Comparison of ENCODE assay signal across 2 cellular contexts in the genomic region with DNA sequence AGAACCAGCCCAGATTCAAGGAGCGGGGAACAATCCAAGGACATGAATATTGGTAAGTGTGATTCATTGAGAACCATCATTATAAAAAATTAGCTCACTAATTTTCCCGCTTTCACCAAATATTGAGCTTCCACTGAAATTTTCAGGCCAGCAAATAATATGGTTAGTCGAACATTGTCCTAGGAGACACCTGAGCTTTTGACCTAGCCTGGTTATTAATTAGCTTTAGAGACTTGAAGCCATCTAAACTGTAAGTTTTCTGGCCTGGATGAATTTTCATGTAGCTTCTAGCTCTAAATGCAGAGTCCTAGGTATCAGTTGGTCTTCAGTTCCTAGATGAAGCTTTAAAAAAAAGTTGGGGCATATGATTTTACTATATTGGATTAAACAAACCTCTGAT.
A peak's percentile ranks its signal among the peaks of the same experiment; 100 is the strongest.
TF ChIP-seq lines count a peak whose summit lies in the region.

No MANE protein-coding gene starts in this region.

TF ChIP-seq in HepG2, 621 proteins besides CTCF, POLR2A, EP300 and RAD21:
- TF ChIP-seq SMARCE1 (IDR thresholded peaks at IDR 0.05; ENCODE audit: borderline replicate concordance) (no peak), ZFP82 (CRISPR knock-in tag; IDR thresholded peaks at IDR 0.05; ENCODE audit: borderline replicate concordance) (no peak), ZNF24 (IDR thresholded peaks at IDR 0.05) (no peak), ZNF674 (CRISPR knock-in tag; IDR thresholded peaks at IDR 0.05; ENCODE audit: low read depth) (no peak), HOXA3 (CRISPR knock-in tag; IDR thresholded peaks at IDR 0.05) (no peak)
- TF ChIP-seq, protein P1, sequence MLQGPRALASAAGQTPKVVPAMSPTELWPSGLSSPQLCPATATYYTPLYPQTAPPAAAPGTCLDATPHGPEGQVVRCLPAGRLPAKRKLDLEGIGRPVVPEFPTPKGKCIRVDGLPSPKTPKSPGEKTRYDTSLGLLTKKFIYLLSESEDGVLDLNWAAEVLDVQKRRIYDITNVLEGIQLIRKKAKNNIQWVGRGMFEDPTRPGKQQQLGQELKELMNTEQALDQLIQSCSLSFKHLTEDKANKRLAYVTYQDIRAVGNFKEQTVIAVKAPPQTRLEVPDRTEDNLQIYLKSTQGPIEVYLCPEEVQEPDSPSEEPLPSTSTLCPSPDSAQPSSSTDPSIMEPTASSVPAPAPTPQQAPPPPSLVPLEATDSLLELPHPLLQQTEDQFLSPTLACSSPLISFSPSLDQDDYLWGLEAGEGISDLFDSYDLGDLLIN (CRISPR knock-in tag; IDR thresholded peaks at IDR 0.05; ENCODE audit: borderline replicate concordance) = no peak

TF ChIP-seq in liver, 16 proteins besides CTCF, POLR2A, EP300 and RAD21:
- TF ChIP-seq, protein P2, sequence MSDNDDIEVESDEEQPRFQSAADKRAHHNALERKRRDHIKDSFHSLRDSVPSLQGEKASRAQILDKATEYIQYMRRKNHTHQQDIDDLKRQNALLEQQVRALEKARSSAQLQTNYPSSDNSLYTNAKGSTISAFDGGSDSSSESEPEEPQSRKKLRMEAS (IDR thresholded peaks at IDR 0.05) = no peak
- TF ChIP-seq YY1 (IDR thresholded peaks at IDR 0.05) = peak; percentile 18
- TF ChIP-seq SP1 (IDR thresholded peaks at IDR 0.05) = peak; percentile 41
- no peak for TF ChIP-seq FOXA2 (IDR thresholded peaks at IDR 0.05)
- peak; percentile 39 to 43 for TF ChIP-seq HNF4A (conservative IDR thresholded peaks at IDR 0.05)
- TF ChIP-seq, protein P3, sequence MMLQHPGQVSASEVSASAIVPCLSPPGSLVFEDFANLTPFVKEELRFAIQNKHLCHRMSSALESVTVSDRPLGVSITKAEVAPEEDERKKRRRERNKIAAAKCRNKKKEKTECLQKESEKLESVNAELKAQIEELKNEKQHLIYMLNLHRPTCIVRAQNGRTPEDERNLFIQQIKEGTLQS (IDR thresholded peaks at IDR 0.05) = no peak
- peak in 1 of 2 donors; percentile 15 for TF ChIP-seq RXRA (IDR thresholded peaks at IDR 0.05)
